ENCODE assay signal across 8 cellular contexts in genomic region chr3:73624363-73625123, GRCh38. TPM values are rescaled to one million over a fixed set of nuclear protein-coding genes. Genes with fewer than 3 reads are reported as not detected.
DNase-seq lines count a peak whose midpoint lies in the region; ATAC-seq and TF ChIP-seq lines count a peak whose summit lies in the region.

Gene PDZRN3 (minus strand): TSS chr3:73624941.

- H3K27me3 ChIP-seq in right atrium auricular region = no peaks in the 10 kb centered on the region

- no peaks in the 10 kb centered on the region for H3K36me3 ChIP-seq in right atrium auricular region

- no peak for ATAC-seq in natural killer cell

- H3K27me3 Mint-ChIP-seq in natural killer cell (ENCODE audit: low read depth in 2 of 2) = peaks cover 0 to 12% of the 10 kb centered on the region in 2 donors
- H3K27me3 Mint-ChIP-seq in immature natural killer cell (ENCODE audit: low read depth in 3 of 3) = peaks cover 0 to 4% (median 3%) of the 10 kb centered on the region in 3 donors

- no peaks in the 10 kb centered on the region for H3K9me3 ChIP-seq in right atrium auricular region

- H3K9me3 Mint-ChIP-seq in natural killer cell = peaks cover 0 to 1% of the 10 kb centered on the region in 2 donors
- H3K9me3 Mint-ChIP-seq in immature natural killer cell = peaks cover 0 to 14% (median 1%) of the 10 kb centered on the region in 6 donors

- H3K36me3 Mint-ChIP-seq in natural killer cell = no peaks in the 10 kb centered on the region
- no peaks in the 10 kb centered on the region for H3K36me3 Mint-ChIP-seq in immature natural killer cell

- intact Hi-C loops in natural killer cell (cut with micrococcal nuclease) = no loop called here

- DNase-seq in HS-5 (ENCODE audit: low read depth) = peak; percentile 60
- peak; percentile 64 for DNase-seq in amniotic epithelial cell (ENCODE audit: low read depth)
- no peak for DNase-seq in right atrium auricular region (ENCODE audit: low spot score)
- DNase-seq in putamen (ENCODE audit: low spot score) = peak; percentile 25
- no peak for DNase-seq in NCI-H226
- no peak for DNase-seq in activated CD8-positive, alpha-beta memory T cell treated with anti-CD3 and anti-CD28 coated beads, Interleukin-2, amount 50 U/mL, for 48 hours
- no peak for DNase-seq in natural killer cell
- no peak for DNase-seq in immature natural killer cell

- H3K4me3 ChIP-seq in right atrium auricular region = peak within 1 kb of the TSS; percentile 62

- H3K4me3 Mint-ChIP-seq in natural killer cell (no peak within 1 kb of the TSS), immature natural killer cell (no peak within 1 kb of the TSS)

- TF ChIP-seq CTCF in right atrium auricular region (IDR thresholded peaks at IDR 0.05) = no peak
- no peak for TF ChIP-seq CTCF in natural killer cell (IDR thresholded peaks at IDR 0.05)

- H3K4me1 ChIP-seq in right atrium auricular region = peaks cover 0 to 61% of the 10 kb centered on the region in 2 donors

- H3K4me1 Mint-ChIP-seq in natural killer cell = no peaks in the 10 kb centered on the region
- H3K4me1 Mint-ChIP-seq in immature natural killer cell = no peaks in the 10 kb centered on the region

- peak within 1 kb of the TSS; percentile 89 to 96 for H3K27ac ChIP-seq in right atrium auricular region

- H3K27ac Mint-ChIP-seq in natural killer cell (no peak within 1 kb of the TSS), immature natural killer cell (no peak within 1 kb of the TSS)

RNA-seq across cellular contexts. Expression of gene PDZRN3, which starts in this region (rescaled TPM):
- 10 to 100 TPM; 66.8 to 87.4 TPM for total RNA-seq in right atrium auricular region
- total RNA-seq in natural killer cell = not detected
- not detected for polyA plus RNA-seq in immature natural killer cell

Comparison
In these comparisons a context has a peak if more than half of its experiments do, and no peak if none do; other contexts are left out.
1. RNA of gene PDZRN3 (total RNA-seq): 66.8 to 87.4 TPM in right atrium auricular region; not detected in natural killer cell; every median in the first group is over 10 times any median in the second.
2. DNase-seq: peak in HS-5 (single experiment), amniotic epithelial cell (single experiment) and putamen (single experiment); none in right atrium auricular region (single experiment), NCI-H226 (single experiment), activated CD8-positive, alpha-beta memory T cell treated with anti-CD3 and anti-CD28 coated beads, Interleukin-2, amount 50 U/mL, for 48 hours (single experiment), natural killer cell (single experiment) and immature natural killer cell (0 of 3).